In genomic region chr6:10882654-10883053, GRCh38 we compare ENCODE assay signal across 17 cellular contexts.
DNase-seq lines count a peak whose midpoint lies in the region; ATAC-seq and TF ChIP-seq lines count a peak whose summit lies in the region.
"Had no signal": no experiment of that assay in that cellular context is flagged by ENCODE, and none has a peak within 500 bp of the region (broad histone marks: within the 10 kb centered on the region; RNA-seq: fewer than 3 reads in every experiment).

No MANE protein-coding gene starts in this region.

- H3K27me3 ChIP-seq in HUES48 (ENCODE audit: control insufficient read depth, insufficient read depth, low read length) (peaks cover 73% of the 10 kb centered on the region), parathyroid adenoma (ENCODE audit: control insufficient read depth, insufficient read depth, low read length) (no peaks in the 10 kb centered on the region)
- H3K27me3 ChIP-seq: BLaER1 treated with 17β-estradiol and CSF1 and Interleukin-3, amounts not matched to agents 10 nM and 100 nM had no signal

- H3K4me3 ChIP-seq in HUES48 (ENCODE audit: low read depth, low read length) (peak overlapping the region; percentile 68), iPS-18c (ENCODE audit: insufficient read depth, low read depth, low read length) (peak overlapping the region; percentile 58), parathyroid adenoma (ENCODE audit: low read depth, low read length) (peak overlapping the region; percentile 93)
- H3K4me3 ChIP-seq: BLaER1 treated with 17β-estradiol and CSF1 and Interleukin-3, amounts not matched to agents 10 nM and 100 nM; MG63; tibial artery had no signal

- DNase-seq in astrocyte of the hippocampus (ENCODE audit: low read depth, low spot score) (peak; percentile 15), epidermal melanocyte (ENCODE audit: insufficient read length, low spot score) (no peak), NCI-H2081 (lab: John Stamatoyannopoulos, UW) (no peak)
- DNase-seq: activated CD4-positive, alpha-beta T cell treated with anti-CD3 and anti-CD28 coated beads for 1 hour; activated naive CD4-positive, alpha-beta T cell treated with anti-CD3 and anti-CD28 coated beads, Interleukin-2, amount 50 U/mL, for 16 hours; caudate nucleus; DMS 273 treated with DMSO at 0.1 percent for 48 hours; HCEC 1CT; MG63; NCI-H1694 treated with DMSO at 0.1 percent for 48 hours; stimulated activated CD4-positive, alpha-beta T cell treated with anti-CD3 and anti-CD28 coated beads, Interleukin-4, amount 100 ng/mL, for 1 hour; tibial artery had no signal

- H3K9me3 ChIP-seq in HUES48 (ENCODE audit: control insufficient read depth, insufficient read depth, low read length) (no peaks in the 10 kb centered on the region), iPS-18c (ENCODE audit: control insufficient read depth, insufficient read depth, low read length) (peaks cover 2% of the 10 kb centered on the region), parathyroid adenoma (ENCODE audit: control insufficient read depth, low read length) (no peaks in the 10 kb centered on the region)
- H3K9me3 ChIP-seq: MG63, tibial artery had no signal

- no peak for TF ChIP-seq CTCF in parathyroid adenoma (IDR thresholded peaks at IDR 0.05)

- H3K4me1 ChIP-seq in HUES48 (ENCODE audit: control insufficient read depth, insufficient read depth, low read length) (0 out of 2 replicates have a peak, but pooled peaks cover 4% of the 10 kb centered on the region), parathyroid adenoma (peaks cover 22% of the 10 kb centered on the region)
- H3K4me1 ChIP-seq: BLaER1 treated with 17β-estradiol and CSF1 and Interleukin-3, amounts not matched to agents 10 nM and 100 nM had no signal

- no peaks in the 10 kb centered on the region for H3K36me3 ChIP-seq in HUES48 (ENCODE audit: control insufficient read depth, insufficient read depth, low read length)
- no peaks in the 10 kb centered on the region for H3K36me3 ChIP-seq in parathyroid adenoma (ENCODE audit: control insufficient read depth, insufficient read depth, low read length)
- H3K36me3 ChIP-seq: MG63, tibial artery had no signal

- no peak for ATAC-seq in GM18907 (IDR thresholded peaks at IDR 0.05; ENCODE audit: unreplicated experiment)

- no peak overlapping the region for H3K9ac ChIP-seq in HUES48 (ENCODE audit: low read depth, low read length)
- peak overlapping the region; percentile 39 for H3K9ac ChIP-seq in parathyroid adenoma
- H3K9ac ChIP-seq: BLaER1 treated with 17β-estradiol and CSF1 and Interleukin-3, amounts not matched to agents 10 nM and 100 nM had no signal

- H2AFZ ChIP-seq in parathyroid adenoma = peak overlapping the region; percentile 1

- H3K27ac ChIP-seq in HUES48 (ENCODE audit: low read depth, low read length) (no peak overlapping the region), parathyroid adenoma (peak overlapping the region; percentile 98)
- H3K27ac ChIP-seq: BLaER1 treated with 17β-estradiol and CSF1 and Interleukin-3, amounts not matched to agents 10 nM and 100 nM; tibial artery had no signal

- H3K79me2 ChIP-seq in parathyroid adenoma = peaks cover 20% of the 10 kb centered on the region

- H3K4me2 ChIP-seq in parathyroid adenoma (ENCODE audit: low read length) = peak overlapping the region; percentile 85
- H3K4me2 ChIP-seq: BLaER1 treated with 17β-estradiol and CSF1 and Interleukin-3, amounts not matched to agents 10 nM and 100 nM had no signal
